Comparison of ENCODE assay signal across 8 cellular contexts in the genomic region with DNA sequence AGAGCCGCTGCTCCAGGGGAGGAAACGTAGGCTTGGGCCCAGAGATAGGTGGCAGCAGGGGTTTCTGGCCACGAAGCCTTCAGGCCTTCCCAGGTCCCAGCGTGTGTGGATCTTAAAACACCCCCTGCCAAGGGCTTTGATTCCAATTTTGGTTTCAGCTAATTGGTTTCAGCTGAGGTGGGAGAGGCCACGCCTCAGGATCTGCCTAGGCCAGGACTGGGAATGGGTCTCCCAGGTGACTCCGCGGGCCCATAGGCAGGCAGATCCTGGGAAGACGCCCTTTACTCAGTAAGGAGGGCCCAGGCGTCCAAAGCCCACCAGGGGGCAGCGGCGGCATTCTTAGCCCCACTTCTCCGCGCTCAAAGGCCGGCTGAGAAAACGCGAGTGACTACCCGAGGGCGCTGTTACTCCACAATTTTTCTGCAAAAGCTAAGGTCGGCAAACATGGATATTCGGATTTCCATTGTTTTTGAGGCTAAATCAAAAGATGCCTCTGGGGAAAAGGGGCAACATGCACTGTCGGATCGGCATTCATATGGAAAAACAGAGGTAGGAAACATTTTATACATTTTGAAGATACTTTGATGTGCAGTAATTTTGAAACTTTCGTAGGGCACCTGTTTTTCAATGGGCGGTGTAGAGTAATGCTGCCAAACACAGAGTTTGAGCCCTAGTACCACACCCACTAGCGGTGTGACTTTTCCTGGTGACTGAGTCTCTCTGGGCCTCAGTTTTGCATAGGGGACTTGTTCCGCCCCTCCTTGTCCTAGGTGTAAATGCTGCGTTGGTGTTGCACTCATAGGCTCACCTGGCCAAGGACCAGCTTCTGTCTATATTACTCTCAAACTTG. TPM values are rescaled to one million over a fixed set of nuclear protein-coding genes. Genes with fewer than 3 reads are reported as not detected.
A peak's percentile ranks its signal among the peaks of the same experiment; 100 is the strongest.
DNase-seq lines count a peak whose midpoint lies in the region; ATAC-seq and TF ChIP-seq lines count a peak whose summit lies in the region.

No MANE protein-coding gene starts in this region.

- no peaks in the 10 kb centered on the region for H3K36me3 Mint-ChIP-seq in activated CD4-positive, alpha-beta T cell treated with anti-CD3 and anti-CD28 coated beads for 36 hours (ENCODE audit: low read depth)

- POLR2A ChIA-PET in activated CD4-positive, alpha-beta T cell treated with anti-CD3 and anti-CD28 coated beads for 36 hours (lab: Charles Lee), result no interaction called here

- ATAC-seq in GM18909 (IDR thresholded peaks at IDR 0.05; ENCODE audit: poor library complexity, unreplicated experiment) (peak; percentile 96), HG03175 (IDR thresholded peaks at IDR 0.05; ENCODE audit: unreplicated experiment) (peak; percentile 86)
- peak; percentile 94 for ATAC-seq in activated CD4-positive, alpha-beta T cell treated with anti-CD3 and anti-CD28 coated beads for 36 hours

- peaks cover 8% of the 10 kb centered on the region for H3K4me1 Mint-ChIP-seq in activated CD4-positive, alpha-beta T cell treated with anti-CD3 and anti-CD28 coated beads for 36 hours

- intact Hi-C loops in activated CD4-positive, alpha-beta T cell treated with anti-CD3 and anti-CD28 coated beads for 36 hours (cut with DNase I, micrococcal nuclease), result loop anchor here (1.0 to 10.0 kb wide), 7 partner anchors 157 to 710 kb away; partner anchors contain the start of genes CCN1 (in 1 of the 2), DDAH1 (in 1 of the 2) and ZNHIT6 (in 1 of the 2)

- H3K4me3 ChIP-seq in choroid plexus epithelial cell (ENCODE audit: low read depth, low read length), result no peak overlapping the region

- CTCF ChIA-PET in activated CD4-positive, alpha-beta T cell treated with anti-CD3 and anti-CD28 coated beads for 36 hours (lab: Charles Lee), result interaction anchor here (0.6 to 2.8 kb wide), 17 partner anchors 8 to 710 kb away, joined by 3 to 15 read pairs (median 4); partner anchors contain the start of genes CCN1 and ZNHIT6

- no peaks in the 10 kb centered on the region for H3K9me3 Mint-ChIP-seq in activated CD4-positive, alpha-beta T cell treated with anti-CD3 and anti-CD28 coated beads for 36 hours (ENCODE audit: low read depth)

- H3K27me3 Mint-ChIP-seq in activated CD4-positive, alpha-beta T cell treated with anti-CD3 and anti-CD28 coated beads for 36 hours, result peaks cover 35% of the 10 kb centered on the region

- H3K4me3 Mint-ChIP-seq in activated CD4-positive, alpha-beta T cell treated with anti-CD3 and anti-CD28 coated beads for 36 hours, result no peak overlapping the region

- TF ChIP-seq CTCF in choroid plexus epithelial cell (conservative IDR thresholded peaks at IDR 0.05; ENCODE audit: low read depth, low read length), result peak; percentile 99

- DNase-seq in AML-193 (lab: John Stamatoyannopoulos, UW) (peak; percentile 44 to 51), NCI-H226 (peak; percentile 71), choroid plexus epithelial cell (ENCODE audit: low read depth) (peak; percentile 92), left kidney (ENCODE audit: low read depth, low spot score) (peak; percentile 95)
- DNase-seq in activated CD4-positive, alpha-beta T cell treated with anti-CD3 and anti-CD28 coated beads for 36 hours, result peak; percentile 84
- peak; percentile 42 to 63 for DNase-seq in stimulated activated CD4-positive, alpha-beta T cell treated with anti-CD3 and anti-CD28 coated beads, Interleukin-4, amount 100 ng/mL, for 4 hours

- no peak overlapping the region for H3K27ac Mint-ChIP-seq in activated CD4-positive, alpha-beta T cell treated with anti-CD3 and anti-CD28 coated beads for 36 hours

RNA-seq across cellular contexts. Expression of gene BCL10, which starts 31.8 kb away (rescaled TPM):
- 10 to 100 TPM; 28.3 to 28.8 TPM for total RNA-seq in activated CD4-positive, alpha-beta T cell treated with anti-CD3 and anti-CD28 coated beads for 36 hours

RNA-seq across cellular contexts. Expression of gene C1orf52, which starts 48.8 kb away (rescaled TPM):
- total RNA-seq in activated CD4-positive, alpha-beta T cell treated with anti-CD3 and anti-CD28 coated beads for 36 hours, result 10 to 100 TPM; 23.5 to 24.6 TPM
